In the genomic region with DNA sequence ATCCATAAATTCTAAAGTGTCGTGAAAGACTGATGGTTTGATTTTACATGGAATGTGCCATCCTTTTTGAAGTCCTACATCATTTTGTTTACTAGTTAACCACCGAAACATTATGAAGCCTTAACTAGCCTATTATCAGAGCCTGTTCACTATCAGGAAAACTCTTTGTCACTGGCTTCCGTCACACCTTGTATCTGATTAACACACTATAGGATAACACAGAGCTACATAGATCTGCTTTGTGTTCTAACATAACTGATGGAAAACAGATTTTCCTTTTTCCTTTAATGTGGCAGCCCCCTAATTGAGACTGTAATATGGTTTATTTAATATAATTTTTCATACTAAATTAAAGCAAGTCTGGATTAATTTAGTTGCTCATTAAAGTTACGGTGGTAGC, we compare ENCODE assay signal across 30 cellular contexts.
"Had no signal": no experiment of that assay in that cellular context is flagged by ENCODE, and none has a peak within 500 bp of the region (broad histone marks: within the 10 kb centered on the region; RNA-seq: fewer than 3 reads in every experiment).

No MANE protein-coding gene starts in this region.

- H3K27ac ChIP-seq: adrenal gland, body of pancreas, esophagus muscularis mucosa, gastroesophageal sphincter, heart right ventricle, WERI-Rb-1 had no signal

- H3K4me3 ChIP-seq: adrenal gland, body of pancreas, esophagus muscularis mucosa, gastroesophageal sphincter, heart right ventricle had no signal

- H3K9me3 ChIP-seq: adrenal gland, body of pancreas, esophagus muscularis mucosa, gastroesophageal sphincter, heart right ventricle had no signal

- DNase-seq: activated B cell treated with CpG ODN at 0.5 μM for 24 hours; activated CD4-positive, alpha-beta memory T cell treated with anti-CD3 and anti-CD28 coated beads for 36 hours; activated CD4-positive, alpha-beta T cell treated with anti-CD3 and anti-CD28 coated beads, Interleukin-2, amount 10 ng/mL, durations not matched to agents 24 days and 14 days; activated CD8-positive, alpha-beta memory T cell treated with anti-CD3 and anti-CD28 coated beads, Interleukin-2, amount 10 ng/mL, durations not matched to agents 7 days and 5 days; activated CD8-positive, alpha-beta memory T cell treated with anti-CD3 and anti-CD28 coated beads, Interleukin-2, amount 50 U/mL, for 4 hours; activated CD8-positive, alpha-beta T cell treated with anti-CD3 and anti-CD28 coated beads, Interleukin-2, amount 10 ng/mL, durations not matched to agents 7 days and 5 days; activated effector memory CD4-positive, alpha-beta T cell treated with anti-CD3 and anti-CD28 coated beads, Interleukin-2, amount 50 U/mL, for 16 hours; activated naive CD4-positive, alpha-beta T cell treated with anti-CD3 and anti-CD28 coated beads for 36 hours; activated naive CD8-positive, alpha-beta T cell treated with anti-CD3 and anti-CD28 coated beads for 36 hours; activated naive CD8-positive, alpha-beta T cell treated with anti-CD3 and anti-CD28 coated beads, Interleukin-2, amount 50 U/mL, for 24 hours; activated T-cell treated with anti-CD3 and anti-CD28 coated beads, Interleukin-2, amount 50 U/mL, for 1 hour; activated T-cell treated with anti-CD3 and anti-CD28 coated beads, Interleukin-2, amount 50 U/mL, for 48 hours; adrenal gland; amygdala; aorta; body of pancreas; caudate nucleus; cortex of kidney; dermis blood vessel endothelial cell; effector CD4-positive, alpha-beta T cell; effector memory CD8-positive, alpha-beta T cell; erythroblast; foreskin melanocyte; heart right ventricle; T-helper 17 cell; T1000; WERI-Rb-1 had no signal

- ATAC-seq: activated CD4-positive, CD25-positive, alpha-beta regulatory T cell treated with anti-CD3 and anti-CD28 coated beads, Interleukin-2, amount 50 U/mL, for 24 hours; activated CD8-positive, alpha-beta memory T cell treated with anti-CD3 and anti-CD28 coated beads, Interleukin-2, amount 10 ng/mL, durations not matched to agents 7 days and 5 days; activated CD8-positive, alpha-beta T cell treated with anti-CD3 and anti-CD28 coated beads, Interleukin-2, amount 10 ng/mL, durations not matched to agents 7 days and 5 days; activated naive CD8-positive, alpha-beta T cell treated with anti-CD3 and anti-CD28 coated beads, Interleukin-2, amount 50 U/mL, for 24 hours; body of pancreas; effector memory CD8-positive, alpha-beta T cell; gastroesophageal sphincter; heart right ventricle; T-helper 17 cell had no signal

- H3K36me3 ChIP-seq: adrenal gland, WERI-Rb-1 had no signal

- H3K4me1 ChIP-seq: adrenal gland, body of pancreas, esophagus muscularis mucosa, gastroesophageal sphincter had no signal

- H3K27me3 ChIP-seq: adrenal gland, body of pancreas, esophagus muscularis mucosa, gastroesophageal sphincter, heart right ventricle had no signal
